In the genomic region with DNA sequence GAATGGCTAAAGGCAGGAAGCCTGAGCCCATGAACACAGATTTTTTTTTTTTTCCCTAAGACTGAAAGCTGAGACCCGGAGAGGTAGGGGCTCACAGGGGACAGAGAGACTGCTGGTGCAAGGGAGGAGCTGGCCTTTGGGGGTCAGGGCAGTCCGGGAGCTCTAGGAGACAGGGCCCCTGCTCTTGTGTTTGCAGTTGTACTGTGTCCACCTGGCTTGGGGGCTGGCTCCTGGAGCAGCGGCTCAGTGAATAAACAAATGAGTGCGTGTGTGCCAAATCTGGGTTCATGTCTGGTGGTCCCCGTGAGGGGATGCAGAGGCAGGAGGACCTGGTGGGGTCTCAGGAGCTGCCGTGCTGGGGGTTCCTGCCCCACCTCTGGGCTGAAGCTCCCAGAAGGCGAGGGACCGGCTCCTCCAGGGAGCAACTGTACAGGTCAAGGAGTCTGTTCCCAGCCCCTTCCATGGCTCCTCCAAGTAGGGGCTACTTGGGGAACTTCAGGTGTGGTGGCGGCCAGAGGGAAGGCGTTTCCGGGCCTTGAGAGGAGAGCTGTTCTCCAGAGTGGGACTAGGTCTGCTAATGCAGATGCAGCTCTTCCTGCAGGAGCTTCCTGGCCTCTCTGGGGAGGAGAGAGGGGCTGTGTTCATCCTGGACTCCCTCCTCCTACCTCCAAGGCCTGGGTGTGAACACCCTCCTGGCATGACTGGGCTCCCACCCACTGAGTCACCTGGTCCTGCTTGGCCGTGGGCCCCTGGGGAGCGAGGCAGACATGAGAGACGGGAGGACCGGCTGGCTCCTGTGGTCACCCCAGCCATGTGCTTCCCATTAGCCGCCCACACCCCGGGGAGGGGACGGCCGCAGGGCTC, we compare ENCODE assay signal across 8 cellular contexts. TPM values are rescaled to one million over a fixed set of nuclear protein-coding genes. Genes with fewer than 3 reads are reported as not detected.
A peak's percentile ranks its signal among the peaks of the same experiment; 100 is the strongest.
DNase-seq lines count a peak whose midpoint lies in the region; ATAC-seq, FAIRE-seq and TF ChIP-seq lines count a peak whose summit lies in the region.

No MANE protein-coding gene starts in this region.

- no peaks in the 10 kb centered on the region for H3K36me3 ChIP-seq in osteoblast (ENCODE audit: insufficient read depth, low read length)
- no peaks in the 10 kb centered on the region for H3K36me3 ChIP-seq in effector memory CD4-positive, alpha-beta T cell (ENCODE audit: control insufficient read depth, insufficient read depth, low read length)

- BruUV-seq in Calu3 (replicated peaks; lab: Mats Ljungman, UMichigan), result no TSS peak

- no peaks in the 10 kb centered on the region for H4K20me1 ChIP-seq in osteoblast (ENCODE audit: insufficient read depth, low read length)

- no peaks in the 10 kb centered on the region for H3K27me3 Mint-ChIP-seq in Calu3 (ENCODE audit: unreplicated experiment)

- no peaks in the 10 kb centered on the region for H3K79me2 ChIP-seq in osteoblast (ENCODE audit: insufficient read depth, low read length)

- peaks cover 41% of the 10 kb centered on the region for H3K4me1 ChIP-seq in osteoblast (ENCODE audit: insufficient read depth, low read length)
- peaks cover 3% of the 10 kb centered on the region for H3K4me1 ChIP-seq in effector memory CD4-positive, alpha-beta T cell (ENCODE audit: control insufficient read depth, insufficient read depth, low read length, poor library complexity, severe bottlenecking)

- TF ChIP-seq CTCF in Calu3 (IDR thresholded peaks at IDR 0.05; ENCODE audit: unreplicated experiment), result no peak
- no peak for TF ChIP-seq CTCF in foreskin fibroblast (IDR thresholded peaks at IDR 0.05; ENCODE audit: low read depth, low read length)
- TF ChIP-seq CTCF in osteoblast (IDR thresholded peaks at IDR 0.05; ENCODE audit: extremely low read depth, low read depth, low read length), result no peak

- peak overlapping the region; percentile 12 for H2AFZ ChIP-seq in osteoblast (ENCODE audit: low read length)

- H3K4me2 ChIP-seq in osteoblast (ENCODE audit: insufficient read depth, low read length), result peak overlapping the region; percentile 5

- no peaks in the 10 kb centered on the region for H3K36me3 Mint-ChIP-seq in Calu3 (ENCODE audit: insufficient read depth, unreplicated experiment)

- H3K27ac ChIP-seq in osteoblast (ENCODE audit: low read depth, low read length), result peak overlapping the region; percentile 54
- H3K27ac ChIP-seq in effector memory CD4-positive, alpha-beta T cell (ENCODE audit: insufficient read depth, low read length, poor library complexity, severe bottlenecking), result no peak overlapping the region

- H3K4me3 ChIP-seq in foreskin fibroblast (ENCODE audit: low read depth in 1 of 2, low read length in 2 of 2) (no peak overlapping the region), osteoblast (ENCODE audit: insufficient read depth, low read length) (no peak overlapping the region)
- H3K4me3 ChIP-seq in effector memory CD4-positive, alpha-beta T cell (ENCODE audit: insufficient read depth, low read depth, low read length, poor library complexity, severe bottlenecking), result no peak overlapping the region

- H3K27me3 ChIP-seq in osteoblast (ENCODE audit: insufficient read depth, low read length), result no peaks in the 10 kb centered on the region
- H3K27me3 ChIP-seq in effector memory CD4-positive, alpha-beta T cell (replicated peaks; ENCODE audit: control insufficient read depth, insufficient read depth, low read length, poor library complexity, severe bottlenecking), result no peaks in the 10 kb centered on the region

- FAIRE-seq in RCC 7860 (lab: Jason Lieb, UNC), result no peak

- no peaks in the 10 kb centered on the region for H3K9me3 ChIP-seq in osteoblast (ENCODE audit: low read depth, low read length)
- H3K9me3 ChIP-seq in effector memory CD4-positive, alpha-beta T cell (ENCODE audit: control insufficient read depth, low read length), result no peaks in the 10 kb centered on the region

- no peak for ATAC-seq in HG03025 (IDR thresholded peaks at IDR 0.05; ENCODE audit: low FRiP score, unreplicated experiment)
- ATAC-seq in GM18511 (IDR thresholded peaks at IDR 0.05; ENCODE audit: unreplicated experiment), result no peak

- no peaks in the 10 kb centered on the region for H3K9me3 Mint-ChIP-seq in Calu3 (ENCODE audit: low read depth, unreplicated experiment)

- H3K4me1 Mint-ChIP-seq in Calu3 (ENCODE audit: low read depth, unreplicated experiment), result peaks cover 35% of the 10 kb centered on the region

- CTCF ChIA-PET in Calu3 (lab: Charles Lee), result interaction anchor here (0.7 to 1.2 kb wide), 6 partner anchors 10 to 483 kb away, joined by 3 to 11 read pairs (median 6); no protein-coding TSS in a partner anchor

- DNase-seq in Calu3, result peak; percentile 50
- DNase-seq in RCC 7860 (ENCODE audit: low spot score), result peak; percentile 70
- peak; percentile 94 to 98 for DNase-seq in foreskin fibroblast
- DNase-seq in osteoblast (ENCODE audit: insufficient read length, low spot score, missing footprints), result peak; percentile 97
- DNase-seq in effector memory CD4-positive, alpha-beta T cell, result no peak
- no peak for DNase-seq in NCI-H2171 treated with DMSO at 0.1 percent for 48 hours (lab: John Stamatoyannopoulos, UW)

- peak overlapping the region; percentile 35 for H3K27ac Mint-ChIP-seq in Calu3 (ENCODE audit: unreplicated experiment)

- intact Hi-C loops in Calu3 (cut with micrococcal nuclease; ENCODE audit: unreplicated experiment), result loop anchor here (10.0 kb wide), 1 partner anchor 53 kb away; no protein-coding TSS in a partner anchor

- peak overlapping the region; percentile 31 for H3K4me3 Mint-ChIP-seq in Calu3 (ENCODE audit: low read depth, unreplicated experiment)

RNA-seq across cellular contexts. Expression of a gene that starts 57.6 kb away (rescaled TPM):
- total RNA-seq in Calu3 (2022) (75.0 and 75.7 TPM in 2 replicates), osteoblast (72.2 and 80.0 TPM in 2 replicates)

Comparison
In these comparisons a context has a peak if more than half of its experiments do, and no peak if none do; other contexts are left out.
1. DNase-seq: peak in Calu3 (single experiment), RCC 7860 (single experiment), foreskin fibroblast (2 of 2) and osteoblast (single experiment); none in effector memory CD4-positive, alpha-beta T cell (0 of 3) and NCI-H2171 treated with DMSO at 0.1 percent for 48 hours (single experiment).